8 cellular contexts compared by ENCODE assay signal in the genomic region with DNA sequence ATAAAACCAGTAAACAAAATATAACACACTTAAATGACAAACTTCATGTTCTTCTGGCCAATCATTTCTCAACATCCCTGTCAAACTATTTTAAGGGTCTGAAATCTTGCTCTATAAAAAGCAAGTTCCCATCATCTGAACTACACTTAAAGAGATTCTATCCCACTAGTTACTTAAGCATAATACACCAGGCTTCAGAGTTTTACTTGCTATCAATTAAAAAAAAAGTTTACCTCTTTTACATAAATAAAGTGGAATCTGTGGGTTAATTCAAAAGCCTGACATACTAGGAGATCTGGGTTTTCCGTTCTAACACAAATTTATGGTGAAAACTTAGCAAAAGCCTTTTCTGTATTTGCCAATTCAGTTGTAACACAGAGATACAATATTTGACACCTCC. TPM values are rescaled to one million over a fixed set of nuclear protein-coding genes. Genes with fewer than 3 reads are reported as not detected.
DNase-seq lines count a peak whose midpoint lies in the region; ATAC-seq and TF ChIP-seq lines count a peak whose summit lies in the region.

No MANE protein-coding gene starts in this region.

- H3K4me2 ChIP-seq in GM23338: peak overlapping the region; percentile 87

- CTCF ChIA-PET in A673 (lab: Charles Lee) (no interaction called here), HEK293T (lab: Yijun Ruan, JAX) (interaction anchor here (1.2 to 1.4 kb wide), 2 partner anchors 12 to 30 kb away, joined by 4 read pairs; no protein-coding TSS in a partner anchor)

- intact Hi-C loops in A673 (cut with micrococcal nuclease; ENCODE audit: unreplicated experiment): no loop called here
- intact Hi-C loops in ascending aorta (cut with DNase I): loop anchor here (10.0 kb wide), 1 partner anchor 1393 kb away; a partner anchor contains a TSS

- POLR2A ChIA-PET in A673 (lab: Charles Lee; ENCODE audit: low non-redundant PET) (no interaction called here), HEK293T (lab: Yijun Ruan, JAX) (no interaction called here)

- H3K27me3 ChIP-seq in A673 (replicated peaks; ENCODE audit: insufficient read depth, low read depth, low read length, poor library complexity) (no peaks in the 10 kb centered on the region), GM23338 (ENCODE audit: insufficient read depth) (no peaks in the 10 kb centered on the region), ascending aorta (no peaks in the 10 kb centered on the region)

- DNase-seq in A673 (ENCODE audit: low spot score) (no peak), GM23338 (ENCODE audit: low spot score) (no peak), ascending aorta (ENCODE audit: low spot score in 2 of 2) (no peak), MV-4-11 (lab: John Stamatoyannopoulos, UW) (no peak), HEK293T (ENCODE audit: extremely low spot score) (no peak)
- no peak for DNase-seq in activated CD8-positive, alpha-beta memory T cell treated with anti-CD3 and anti-CD28 coated beads, Interleukin-2, amount 50 U/mL, for 48 hours

- H2AFZ ChIP-seq in GM23338: no peak overlapping the region

- H3K79me2 ChIP-seq in GM23338 (replicated peaks; ENCODE audit: insufficient read depth): peaks cover 78% of the 10 kb centered on the region

- 100% methylated on average over 1 of the region's 1 CpG; no CpG with 5 or more reads in 1 of the 2 experiments for WGBS in mesodermal cell (ENCODE audit: insufficient coverage in 2 of 2), 2 experiments

- H3K4me1 ChIP-seq in A673 (ENCODE audit: insufficient read depth, low read length, poor library complexity, severe bottlenecking) (peaks cover 5% of the 10 kb centered on the region), GM23338 (ENCODE audit: insufficient read depth) (peaks cover 5% of the 10 kb centered on the region; the same call in 1 of the 2 replicates), ascending aorta (peaks cover 0 to 14% of the 10 kb centered on the region in 2 donors), mesodermal cell (ENCODE audit: control insufficient read depth, insufficient read depth, low read length, poor library complexity, severe bottlenecking) (peaks cover 11% of the 10 kb centered on the region)

- H3K36me3 Mint-ChIP-seq in GM23338 (ENCODE audit: low read depth): peaks cover 4% of the 10 kb centered on the region

- H4K20me1 ChIP-seq in GM23338 (replicated peaks; ENCODE audit: insufficient read depth): peaks cover 14% of the 10 kb centered on the region; the same call in 1 of the 2 replicates

- H3K27ac ChIP-seq in A673 (ENCODE audit: low read depth, low read length, poor library complexity, severe bottlenecking): no peak overlapping the region
- H3K27ac ChIP-seq in GM23338 (ENCODE audit: low read depth): no peak overlapping the region
- H3K27ac ChIP-seq in ascending aorta: peak overlapping the region; percentile 88 to 96
- no peak overlapping the region for H3K27ac ChIP-seq in mesodermal cell (ENCODE audit: low read depth, low read length, severe bottlenecking)

- no peaks in the 10 kb centered on the region for H3F3A ChIP-seq in GM23338 (replicated peaks; ENCODE audit: low read depth)

- H3K4me3 ChIP-seq in A673 (ENCODE audit: low read depth, low read length, poor library complexity, severe bottlenecking) (peak overlapping the region; percentile 97), GM23338 (peak overlapping the region; percentile 78; the same call in 1 of the 2 replicates), ascending aorta (peak overlapping the region; percentile 54 to 84), mesodermal cell (ENCODE audit: extremely low read depth, insufficient read depth, low read length, poor library complexity, severe bottlenecking) (peak overlapping the region; percentile 95)

- H3K9me3 Mint-ChIP-seq in GM23338: no peaks in the 10 kb centered on the region

- no peak overlapping the region for H3K27ac Mint-ChIP-seq in GM23338

- H3K4me3 Mint-ChIP-seq in GM23338: peak overlapping the region; percentile 90

- H3K9me3 ChIP-seq in A673 (ENCODE audit: low read depth, low read length, poor library complexity, severe bottlenecking): no peaks in the 10 kb centered on the region
- no peaks in the 10 kb centered on the region for H3K9me3 ChIP-seq in ascending aorta
- H3K9me3 ChIP-seq in mesodermal cell (ENCODE audit: control insufficient read depth, low read length): no peaks in the 10 kb centered on the region

- peaks cover 22% of the 10 kb centered on the region for H3K4me1 Mint-ChIP-seq in GM23338

- peaks cover 9% of the 10 kb centered on the region for H3K27me3 Mint-ChIP-seq in GM23338 (ENCODE audit: insufficient read depth, low read depth, poor library complexity)

- H3K36me3 ChIP-seq in A673 (ENCODE audit: insufficient read depth, low read length, poor library complexity, severe bottlenecking) (no peaks in the 10 kb centered on the region), GM23338 (ENCODE audit: insufficient read depth) (no peaks in the 10 kb centered on the region), ascending aorta (no peaks in the 10 kb centered on the region), mesodermal cell (ENCODE audit: control insufficient read depth, insufficient read depth, low read length) (peaks cover 8% of the 10 kb centered on the region)

- no peak for TF ChIP-seq CTCF in A673 (conservative IDR thresholded peaks at IDR 0.05; ENCODE audit: low read depth, low read length)
- TF ChIP-seq CTCF in GM23338 (conservative IDR thresholded peaks at IDR 0.05; ENCODE audit: low read depth in 2 of 2): no peak
- TF ChIP-seq CTCF in ascending aorta (IDR thresholded peaks at IDR 0.05): no peak

- BruUV-seq in A673 (replicated peaks; lab: Mats Ljungman, UMichigan): no TSS peak

- ATAC-seq in GM23338 (no peak), HG02852 (IDR thresholded peaks at IDR 0.05; ENCODE audit: unreplicated experiment) (no peak)

- no peaks in the 10 kb centered on the region for H3K9me2 ChIP-seq in GM23338 (ENCODE audit: insufficient read depth)

TF ChIP-seq in GM23338, 12 proteins besides CTCF, POLR2A, EP300 and RAD21:
- TF ChIP-seq NANOG (IDR thresholded peaks at IDR 0.05; ENCODE audit: borderline replicate concordance) (no peak), EZH2phosphoT487 (IDR thresholded peaks at IDR 0.05; ENCODE audit: unreplicated experiment) (no peak)
TF ChIP-seq in GM23338: peak in this region for 0.

TF ChIP-seq in HEK293T, 16 proteins besides CTCF, POLR2A, EP300 and RAD21:
- TF ChIP-seq LEF1 (IDR thresholded peaks at IDR 0.05; ENCODE audit: borderline replicate concordance): no peak
- no peak for TF ChIP-seq TARDBP (IDR thresholded peaks at IDR 0.05)
- no peak for TF ChIP-seq L3MBTL2 (conservative IDR thresholded peaks at IDR 0.05)
- no peak for TF ChIP-seq FOXM1 (IDR thresholded peaks at IDR 0.05; ENCODE audit: borderline replicate concordance)
- no peak for TF ChIP-seq ARNT (IDR thresholded peaks at IDR 0.05)
- no peak for TF ChIP-seq FOXA1 (IDR thresholded peaks at IDR 0.05)
- no peak for TF ChIP-seq BHLHE40 (IDR thresholded peaks at IDR 0.05; ENCODE audit: borderline replicate concordance)
- TF ChIP-seq HDGF (IDR thresholded peaks at IDR 0.05; ENCODE audit: borderline replicate concordance): no peak
- no peak for TF ChIP-seq ZNF384 (IDR thresholded peaks at IDR 0.05)
- no peak for TF ChIP-seq SUZ12 (IDR thresholded peaks at IDR 0.05)
- no peak for TF ChIP-seq SP1 (IDR thresholded peaks at IDR 0.05)
- TF ChIP-seq, protein P1, sequence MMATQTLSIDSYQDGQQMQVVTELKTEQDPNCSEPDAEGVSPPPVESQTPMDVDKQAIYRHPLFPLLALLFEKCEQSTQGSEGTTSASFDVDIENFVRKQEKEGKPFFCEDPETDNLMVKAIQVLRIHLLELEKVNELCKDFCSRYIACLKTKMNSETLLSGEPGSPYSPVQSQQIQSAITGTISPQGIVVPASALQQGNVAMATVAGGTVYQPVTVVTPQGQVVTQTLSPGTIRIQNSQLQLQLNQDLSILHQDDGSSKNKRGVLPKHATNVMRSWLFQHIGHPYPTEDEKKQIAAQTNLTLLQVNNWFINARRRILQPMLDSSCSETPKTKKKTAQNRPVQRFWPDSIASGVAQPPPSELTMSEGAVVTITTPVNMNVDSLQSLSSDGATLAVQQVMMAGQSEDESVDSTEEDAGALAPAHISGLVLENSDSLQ (IDR thresholded peaks at IDR 0.05): no peak
- TF ChIP-seq FOXK2 (IDR thresholded peaks at IDR 0.05): no peak
- no peak for TF ChIP-seq ELF4 (IDR thresholded peaks at IDR 0.05)
- TF ChIP-seq CTBP1 (IDR thresholded peaks at IDR 0.05; ENCODE audit: borderline replicate concordance): no peak
- TF ChIP-seq NFRKB (IDR thresholded peaks at IDR 0.05): no peak

RNA-seq across cellular contexts. Expression of a gene that starts 1.9 kb away (rescaled TPM):
- total RNA-seq in A673 (2021) (69.1 and 77.4 TPM in 2 replicates), ascending aorta (78.0 TPM)
- 47.9 and 56.3 TPM in 2 replicates for total RNA-seq in GM23338 (2014; rRNA removed; shearing (Covaris generic))
- 11.6 and 16.6 TPM in 2 replicates for polyA plus RNA-seq in GM23338 (2016; fragmentation: Nextera tagmentation; extraction: Ambion mirVana)
- 46.9 TPM for polyA plus RNA-seq in mesodermal cell (2013, experiment 1 of 2)
- polyA plus RNA-seq in mesodermal cell (2013, experiment 2 of 2): 35.9 TPM

Comparison
In these comparisons a context has a peak if more than half of its experiments do, and no peak if none do; other contexts are left out.
1. H3K27ac ChIP-seq: peak in ascending aorta (2 of 2); none in A673 (single experiment), GM23338 (single experiment) and mesodermal cell (single experiment).
2. Peak in every context shown above with its lines, with median percentiles within 50 percentile points of each other: H3K4me3 ChIP-seq.